8 cellular contexts compared by ENCODE assay signal in genomic region chr12:31362115-31362758, GRCh38. TPM values are rescaled to one million over a fixed set of nuclear protein-coding genes. Genes with fewer than 3 reads are reported as not detected.
DNase-seq lines count a peak whose midpoint lies in the region; ATAC-seq, FAIRE-seq and TF ChIP-seq lines count a peak whose summit lies in the region.

No MANE protein-coding gene starts in this region.

- H3K9ac ChIP-seq in astrocyte (ENCODE audit: low read length): no peak overlapping the region

- peaks cover 2% of the 10 kb centered on the region for H3K27me3 ChIP-seq in astrocyte (ENCODE audit: insufficient read depth, low read length)
- no peaks in the 10 kb centered on the region for H3K27me3 ChIP-seq in neuron (ENCODE audit: insufficient read depth, low read length)

- no peaks in the 10 kb centered on the region for H3K9me3 Mint-ChIP-seq in astrocyte (ENCODE audit: unreplicated experiment)

- no peaks in the 10 kb centered on the region for H4K20me1 ChIP-seq in astrocyte (ENCODE audit: insufficient read depth, low read length)

- H3K27ac Mint-ChIP-seq in astrocyte (ENCODE audit: unreplicated experiment): peak overlapping the region; percentile 76

- TF ChIP-seq CTCF in astrocyte (IDR thresholded peaks at IDR 0.05; ENCODE audit: insufficient read depth, low read depth, low read length): no peak

- peak; percentile 8 for DNase-seq in activated T-cell treated with anti-CD3 and anti-CD28 coated beads for 48 hours (ENCODE audit: low read depth)
- no peak for DNase-seq in activated T-cell treated with anti-CD3 and anti-CD28 coated beads, Interleukin-2, amount 50 U/mL, for 1 hour
- peak; percentile 82 to 90 for DNase-seq in NCI-H2081 (lab: John Stamatoyannopoulos, UW)
- DNase-seq in astrocyte (ENCODE audit: low read depth): no peak
- DNase-seq in SKM-1 (lab: John Stamatoyannopoulos, UW; ENCODE audit: unreplicated experiment): no peak

- H3K36me3 Mint-ChIP-seq in astrocyte (ENCODE audit: low read depth, unreplicated experiment): no peaks in the 10 kb centered on the region

- no peak overlapping the region for H3K4me3 Mint-ChIP-seq in astrocyte (ENCODE audit: unreplicated experiment)

- no peak for FAIRE-seq in astrocyte (lab: Jason Lieb, UNC)

- H3K4me1 ChIP-seq in astrocyte (ENCODE audit: insufficient read depth, low read length): peaks cover 3% of the 10 kb centered on the region
- peaks cover 17% of the 10 kb centered on the region for H3K4me1 ChIP-seq in neuron (ENCODE audit: insufficient read depth, low read length)

- H3K36me3 ChIP-seq in astrocyte (ENCODE audit: insufficient read depth, low read length) (no peaks in the 10 kb centered on the region), neuron (ENCODE audit: insufficient read depth, low read length) (no peaks in the 10 kb centered on the region)

- ATAC-seq in HG02943 (IDR thresholded peaks at IDR 0.05; ENCODE audit: low read depth, unreplicated experiment): peak; percentile 50
- ATAC-seq in GM18502 (IDR thresholded peaks at IDR 0.05; ENCODE audit: poor library complexity, unreplicated experiment): no peak

- peak overlapping the region; percentile 81 for H2AFZ ChIP-seq in astrocyte (ENCODE audit: low read depth, low read length)
- H2AFZ ChIP-seq in neuron (ENCODE audit: low read depth, low read length): peak overlapping the region; percentile 69

- peaks cover 10% of the 10 kb centered on the region for H3K4me1 Mint-ChIP-seq in astrocyte (ENCODE audit: low read depth, unreplicated experiment)

- H3K79me2 ChIP-seq in astrocyte (ENCODE audit: insufficient read depth, low read length): no peaks in the 10 kb centered on the region

- H3K9me3 ChIP-seq in astrocyte (ENCODE audit: insufficient read depth, low read depth, low read length) (no peaks in the 10 kb centered on the region), neuron (ENCODE audit: low read length) (no peaks in the 10 kb centered on the region)

- no peak overlapping the region for H3K4me3 ChIP-seq in astrocyte (ENCODE audit: insufficient read depth, low read depth, low read length)
- H3K4me3 ChIP-seq in neuron (ENCODE audit: low read length): peak overlapping the region; percentile 38

- H3K4me2 ChIP-seq in astrocyte (ENCODE audit: low read length): peak overlapping the region; percentile 55

- H3K27me3 Mint-ChIP-seq in astrocyte (ENCODE audit: low read depth, unreplicated experiment): no peaks in the 10 kb centered on the region

- no peak overlapping the region for H3K27ac ChIP-seq in astrocyte (ENCODE audit: low read depth, low read length)

RNA-seq across cellular contexts. Expression of gene SINHCAF, which starts 36.3 kb away (rescaled TPM):
- total RNA-seq in astrocyte: 91.0 and 115 TPM in 2 replicates

Comparison
In these comparisons a context has a peak if more than half of its experiments do, and no peak if none do; other contexts are left out.
1. DNase-seq: peak in activated T-cell treated with anti-CD3 and anti-CD28 coated beads for 48 hours (single experiment) and NCI-H2081 (2 of 2); none in activated T-cell treated with anti-CD3 and anti-CD28 coated beads, Interleukin-2, amount 50 U/mL, for 1 hour (single experiment), astrocyte (single experiment) and SKM-1 (single experiment).